In the genomic region with DNA sequence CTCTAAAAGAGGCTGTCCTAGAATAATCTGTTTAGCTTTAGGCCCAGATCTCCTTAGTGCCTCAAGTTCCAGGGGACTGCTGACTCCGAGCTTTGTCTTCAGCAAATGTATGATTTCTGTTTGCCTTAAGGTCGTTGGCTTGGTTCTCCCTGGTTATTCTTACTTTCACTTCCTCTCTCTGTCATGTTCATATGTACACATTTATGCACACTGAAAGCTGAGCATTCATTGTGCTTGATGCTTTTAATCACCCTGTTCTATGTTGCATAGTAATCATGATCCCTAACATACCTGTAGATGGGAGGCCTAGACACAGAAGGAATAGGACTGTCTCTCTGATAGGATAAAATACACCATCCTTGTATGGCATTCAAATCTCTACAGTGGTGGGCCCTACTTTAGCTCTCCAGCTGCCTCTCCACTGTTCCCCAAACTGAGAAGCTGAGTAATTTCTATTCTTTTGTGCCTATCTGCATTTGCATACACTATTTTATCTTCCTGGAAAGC, we compare ENCODE assay signal across 9 cellular contexts. TPM values are rescaled to one million over a fixed set of nuclear protein-coding genes. Genes with fewer than 3 reads are reported as not detected.
DNase-seq lines count a peak whose midpoint lies in the region; ATAC-seq and TF ChIP-seq lines count a peak whose summit lies in the region.
"Had no signal": no experiment of that assay in that cellular context is flagged by ENCODE, and none has a peak within 500 bp of the region (broad histone marks: within the 10 kb centered on the region; RNA-seq: fewer than 3 reads in every experiment).

No MANE protein-coding gene starts in this region.

- no peaks in the 10 kb centered on the region for H4K20me1 ChIP-seq in Loucy (ENCODE audit: insufficient read depth, low read length, poor library complexity, severe bottlenecking)

- no peaks in the 10 kb centered on the region for H3F3A ChIP-seq in Loucy (ENCODE audit: low read depth)

- no peaks in the 10 kb centered on the region for H3K27me3 ChIP-seq in Loucy (ENCODE audit: insufficient read depth, low read length, poor library complexity, severe bottlenecking)
- no peaks in the 10 kb centered on the region for H3K27me3 ChIP-seq in lower lobe of right lung (ENCODE audit: low read depth)

- H3K9ac ChIP-seq in Loucy (ENCODE audit: low read depth, low read length, poor library complexity, severe bottlenecking) = no peak overlapping the region

- no peaks in the 10 kb centered on the region for H3K4me1 ChIP-seq in Loucy (ENCODE audit: insufficient read depth, low read length, poor library complexity, severe bottlenecking)
- H3K4me1 ChIP-seq in lower lobe of right lung = peaks cover 34% of the 10 kb centered on the region

- intact Hi-C loops in lower lobe of right lung (cut with DNase I) = no loop called here

- H3K9me3 ChIP-seq in Loucy (ENCODE audit: insufficient read depth, low read depth, low read length) = no peaks in the 10 kb centered on the region
- no peaks in the 10 kb centered on the region for H3K9me3 ChIP-seq in lower lobe of right lung

- H3K27ac ChIP-seq in lower lobe of right lung = peak overlapping the region; percentile 11
- H3K27ac ChIP-seq: SK-N-MC had no signal

- no peak for DNase-seq in lower lobe of right lung
- DNase-seq in kidney tubule cell (ENCODE audit: low spot score) = no peak
- no peak for DNase-seq in activated CD4-positive, alpha-beta T cell treated with anti-CD3 and anti-CD28 coated beads for 48 hours
- DNase-seq in NCI-H1092 treated with DMSO at 0.1 percent for 48 hours (lab: John Stamatoyannopoulos, UW) = no peak
- no peak for DNase-seq in HT-29 (ENCODE audit: low spot score)

- H3K4me3 ChIP-seq in Loucy (ENCODE audit: low read length, poor library complexity, severe bottlenecking) (no peak overlapping the region), lower lobe of right lung (no peak overlapping the region)
- H3K4me3 ChIP-seq: SK-N-MC had no signal

- TF ChIP-seq CTCF in Loucy (conservative IDR thresholded peaks at IDR 0.05; ENCODE audit: low read length) = no peak
- no peak for TF ChIP-seq CTCF in lower lobe of right lung (IDR thresholded peaks at IDR 0.05)

- H3K4me2 ChIP-seq in Loucy (ENCODE audit: low read depth, low read length, poor library complexity, severe bottlenecking) = peak overlapping the region; percentile 25

- H2AFZ ChIP-seq in Loucy (ENCODE audit: low read length) = no peak overlapping the region

- TF ChIP-seq POLR2A in GM18505 (IDR thresholded peaks at IDR 0.05; ENCODE audit: borderline replicate concordance, extremely low read depth, insufficient read depth, insufficient read length) = peak; percentile 13

- no peaks in the 10 kb centered on the region for H3K9me2 ChIP-seq in Loucy (replicated peaks; ENCODE audit: low read depth, low read length)

- H3K36me3 ChIP-seq in Loucy (ENCODE audit: insufficient read depth, low read length) = no peaks in the 10 kb centered on the region
- H3K36me3 ChIP-seq in lower lobe of right lung = no peaks in the 10 kb centered on the region

- no peaks in the 10 kb centered on the region for H3K79me2 ChIP-seq in Loucy (ENCODE audit: insufficient read depth, low read length)

- ATAC-seq in GM18505 (IDR thresholded peaks at IDR 0.05; ENCODE audit: unreplicated experiment) (peak; percentile 72), GM21717 (IDR thresholded peaks at IDR 0.05; ENCODE audit: unreplicated experiment) (peak; percentile 81), lower lobe of right lung (peak in 1 of 2 donors; percentile 31)

RNA-seq across cellular contexts. Expression of a gene that starts 7.2 kb away (rescaled TPM):
- 24.1 TPM for total RNA-seq in lower lobe of right lung
- total RNA-seq in HT-29 (2014; rRNA removed; shearing (Covaris generic)) = 25.7 and 31.4 TPM in 2 replicates

RNA-seq across cellular contexts. Expression of a gene that starts 35.7 kb away (rescaled TPM):
- total RNA-seq in lower lobe of right lung = 23.2 TPM
- total RNA-seq in HT-29 (2014; rRNA removed; shearing (Covaris generic)) = not detected in 2 replicates

Comparison
In these comparisons a context has a peak if more than half of its experiments do, and no peak if none do; other contexts are left out.
1. RNA of a gene that starts 35.7 kb away (total RNA-seq): 23.2 TPM in lower lobe of right lung (single experiment); not detected in HT-29; every median in the first group is over 10 times any median in the second.